In genomic region chr10:35058134-35058533, GRCh38 we compare ENCODE assay signal across 9 cellular contexts. TPM values are rescaled to one million over a fixed set of nuclear protein-coding genes. Genes with fewer than 3 reads are reported as not detected.
DNase-seq lines count a peak whose midpoint lies in the region; ATAC-seq lines count a peak whose summit lies in the region.
"Had no signal": no experiment of that assay in that cellular context is flagged by ENCODE, and none has a peak within 500 bp of the region (broad histone marks: within the 10 kb centered on the region; RNA-seq: fewer than 3 reads in every experiment).

No MANE protein-coding gene starts in this region.

- H3K9me3 ChIP-seq in aorta (ENCODE audit: control insufficient read depth, low read length) = no peaks in the 10 kb centered on the region

- H3K27ac ChIP-seq in aorta (ENCODE audit: low read depth in 1 of 2, low read length in 2 of 2) = no peak overlapping the region

- H3K4me1 Mint-ChIP-seq in T-helper 2 cell treated with Interferon-gamma antibody and Interleukin-4, amounts not matched to agents 5 μg/mL and 100 μg/mL, for 36 hours (ENCODE audit: low read depth) = peaks cover 5% of the 10 kb centered on the region
- H3K4me1 Mint-ChIP-seq in stimulated activated memory B cell treated with anti-CD40 and anti-IgM and Interleukin-4, amounts not matched to agents 10 μg/mL and 1 μg/mL and 100 μg/mL, for 72 hours = peaks cover 10% of the 10 kb centered on the region

- H3K4me3 ChIP-seq in aorta (ENCODE audit: low read length in 2 of 2) = no peak overlapping the region

- no peak for DNase-seq in T-helper 2 cell treated with Interferon-gamma antibody and Interleukin-4, amounts not matched to agents 5 μg/mL and 100 μg/mL, for 36 hours (ENCODE audit: low spot score)
- DNase-seq in T-helper 2 cell (no peak), dedifferentiated amniotic fluid mesenchymal stem cell (ENCODE audit: extremely low spot score) (peak; percentile 61), aorta (no peak)
- no peak for DNase-seq in stimulated activated naive CD8-positive, alpha-beta T cell treated with anti-CD3 and anti-CD28 coated beads, Interleukin-15, Interleukin-2, amounts not matched to agents 100 U/mL and 50 U/mL, for 24 hours

- intact Hi-C loops in aorta (cut with DNase I) = no loop called here

- ATAC-seq in HG03571 (IDR thresholded peaks at IDR 0.05; ENCODE audit: unreplicated experiment) (peak; percentile 78), aorta (ENCODE audit: low FRiP score) (no peak), GM21390 (IDR thresholded peaks at IDR 0.05; ENCODE audit: unreplicated experiment) (no peak)
- ATAC-seq in stimulated activated memory B cell treated with anti-CD40 and anti-IgM and Interleukin-4, amounts not matched to agents 10 μg/mL and 1 μg/mL and 100 μg/mL, for 72 hours = no peak
- no peak for ATAC-seq in stimulated activated naive CD8-positive, alpha-beta T cell treated with anti-CD3 and anti-CD28 coated beads, Interleukin-15, Interleukin-2, amounts not matched to agents 100 U/mL and 50 U/mL, for 24 hours

- H3K27ac Mint-ChIP-seq in T-helper 2 cell treated with Interferon-gamma antibody and Interleukin-4, amounts not matched to agents 5 μg/mL and 100 μg/mL, for 36 hours = peak overlapping the region; percentile 28
- peak overlapping the region; percentile 46 for H3K27ac Mint-ChIP-seq in stimulated activated memory B cell treated with anti-CD40 and anti-IgM and Interleukin-4, amounts not matched to agents 10 μg/mL and 1 μg/mL and 100 μg/mL, for 72 hours

- H3K36me3 Mint-ChIP-seq in T-helper 2 cell treated with Interferon-gamma antibody and Interleukin-4, amounts not matched to agents 5 μg/mL and 100 μg/mL, for 36 hours (ENCODE audit: low read depth) = peaks cover 36% of the 10 kb centered on the region
- H3K36me3 Mint-ChIP-seq in stimulated activated memory B cell treated with anti-CD40 and anti-IgM and Interleukin-4, amounts not matched to agents 10 μg/mL and 1 μg/mL and 100 μg/mL, for 72 hours = peaks cover 64% of the 10 kb centered on the region

- no peak overlapping the region for H3K4me3 Mint-ChIP-seq in T-helper 2 cell treated with Interferon-gamma antibody and Interleukin-4, amounts not matched to agents 5 μg/mL and 100 μg/mL, for 36 hours
- no peak overlapping the region for H3K4me3 Mint-ChIP-seq in stimulated activated memory B cell treated with anti-CD40 and anti-IgM and Interleukin-4, amounts not matched to agents 10 μg/mL and 1 μg/mL and 100 μg/mL, for 72 hours
- H3K4me3 Mint-ChIP-seq: central memory CD8-positive, alpha-beta T cell had no signal

- 65 to 72% methylated on average over 6 of the region's 6 CpGs for WGBS in aorta, 2 donors

- peaks cover 0 to 2% of the 10 kb centered on the region in 2 donors for H3K36me3 ChIP-seq in aorta (ENCODE audit: control insufficient read depth in 1 of 2, insufficient read depth in 2 of 2, low read length in 1 of 2)

- H3K4me1 ChIP-seq in aorta (ENCODE audit: control insufficient read depth in 1 of 2, insufficient read depth in 2 of 2, low read length in 2 of 2) = no peaks in the 10 kb centered on the region

- H3K27me3 ChIP-seq in aorta (ENCODE audit: control insufficient read depth in 1 of 2, insufficient read depth in 2 of 2, low read length in 1 of 2) = no peaks in the 10 kb centered on the region

- no peaks in the 10 kb centered on the region for H3K9me3 Mint-ChIP-seq in T-helper 2 cell treated with Interferon-gamma antibody and Interleukin-4, amounts not matched to agents 5 μg/mL and 100 μg/mL, for 36 hours
- H3K9me3 Mint-ChIP-seq in stimulated activated memory B cell treated with anti-CD40 and anti-IgM and Interleukin-4, amounts not matched to agents 10 μg/mL and 1 μg/mL and 100 μg/mL, for 72 hours = no peaks in the 10 kb centered on the region
- H3K9me3 Mint-ChIP-seq: central memory CD8-positive, alpha-beta T cell had no signal

- H3K27me3 Mint-ChIP-seq in T-helper 2 cell treated with Interferon-gamma antibody and Interleukin-4, amounts not matched to agents 5 μg/mL and 100 μg/mL, for 36 hours (ENCODE audit: low read depth) = no peaks in the 10 kb centered on the region
- H3K27me3 Mint-ChIP-seq in stimulated activated memory B cell treated with anti-CD40 and anti-IgM and Interleukin-4, amounts not matched to agents 10 μg/mL and 1 μg/mL and 100 μg/mL, for 72 hours = no peaks in the 10 kb centered on the region
- H3K27me3 Mint-ChIP-seq: central memory CD8-positive, alpha-beta T cell had no signal

RNA-seq across cellular contexts. Expression of gene CUL2, which starts 32.0 kb away (rescaled TPM):
- total RNA-seq in aorta = 10 to 100 TPM; 24.3 to 28.1 TPM
- polyA plus RNA-seq in aorta = 10 to 100 TPM in 1 of 2 donors, 1 to 10 TPM in 1; 10.0 to 14.3 TPM
